24 cellular contexts compared by ENCODE assay signal in genomic region chr13:73704587-73704986, GRCh38.
DNase-seq lines count a peak whose midpoint lies in the region; ATAC-seq, FAIRE-seq and TF ChIP-seq lines count a peak whose summit lies in the region.
"Had no signal": no experiment of that assay in that cellular context is flagged by ENCODE, and none has a peak within 500 bp of the region (broad histone marks: within the 10 kb centered on the region; RNA-seq: fewer than 3 reads in every experiment).

No MANE protein-coding gene starts in this region.

- H3K27me3 Mint-ChIP-seq in CD4-positive, CD25-positive, alpha-beta regulatory T cell: no peaks in the 10 kb centered on the region
- H3K27me3 Mint-ChIP-seq in CD8-positive, alpha-beta T cell (ENCODE audit: low read depth): no peaks in the 10 kb centered on the region
- H3K27me3 Mint-ChIP-seq in central memory CD8-positive, alpha-beta T cell: no peaks in the 10 kb centered on the region

- no peaks in the 10 kb centered on the region for H3K79me2 ChIP-seq in keratinocyte (ENCODE audit: control insufficient read depth, insufficient read depth, low read length)
- peaks cover 3% of the 10 kb centered on the region; the same call in 1 of the 2 replicates for H3K79me2 ChIP-seq in Karpas-422 (ENCODE audit: low read length)

- dilution Hi-C loops in keratinocyte (cut with MboI; ENCODE audit: extremely low pct_ligation_motif_present, low sequenced_read_pairs): no loop called here

- H3K4me3 ChIP-seq in CD4-positive, CD25-positive, alpha-beta regulatory T cell (ENCODE audit: low read depth, low read length): no peak overlapping the region
- no peak overlapping the region for H3K4me3 ChIP-seq in CD8-positive, alpha-beta T cell (ENCODE audit: low read depth, low read length)
- no peak overlapping the region for H3K4me3 ChIP-seq in keratinocyte (ENCODE audit: control insufficient read depth in 2 of 3, extremely low read depth in 1 of 3, insufficient read depth in 2 of 3, low read depth in 1 of 3, low read length in 3 of 3)
- no peak overlapping the region for H3K4me3 ChIP-seq in upper lobe of right lung
- H3K4me3 ChIP-seq in small intestine (ENCODE audit: low read depth in 1 of 2, low read length in 2 of 2): no peak overlapping the region
- H3K4me3 ChIP-seq in Karpas-422 (ENCODE audit: low read length): no peak overlapping the region
- H3K4me3 ChIP-seq: adrenal gland, breast epithelium, SK-N-MC had no signal

- TF ChIP-seq CTCF in CD8-positive, alpha-beta T cell (IDR thresholded peaks at IDR 0.05): no peak
- peak; percentile 40 to 78 (median 50) for TF ChIP-seq CTCF in keratinocyte (optimal IDR thresholded peaks at IDR 0.05 in 1 of 3, IDR thresholded peaks at IDR 0.05 in 1 of 3, conservative IDR thresholded peaks at IDR 0.05 in 1 of 3; ENCODE audit: extremely low read depth in 1 of 3, insufficient read depth in 2 of 3, low read length in 3 of 3)
- TF ChIP-seq CTCF in upper lobe of right lung (IDR thresholded peaks at IDR 0.05): no peak

- H2AFZ ChIP-seq in keratinocyte (ENCODE audit: control insufficient read depth, low read length) (no peak overlapping the region), Karpas-422 (ENCODE audit: low read length) (no peak overlapping the region)

- POLR2A ChIA-PET in CD8-positive, alpha-beta T cell (lab: Charles Lee): no interaction called here

- H3K27me3 ChIP-seq in CD4-positive, CD25-positive, alpha-beta regulatory T cell (ENCODE audit: control insufficient read depth, insufficient read depth, low read length): no peaks in the 10 kb centered on the region
- H3K27me3 ChIP-seq in CD8-positive, alpha-beta T cell (ENCODE audit: insufficient read depth, low read length): no peaks in the 10 kb centered on the region
- H3K27me3 ChIP-seq in keratinocyte (ENCODE audit: control insufficient read depth, extremely low read depth, insufficient read depth, low read length): no peaks in the 10 kb centered on the region
- H3K27me3 ChIP-seq in upper lobe of right lung: no peaks in the 10 kb centered on the region
- no peaks in the 10 kb centered on the region for H3K27me3 ChIP-seq in small intestine (ENCODE audit: control insufficient read depth in 2 of 2, insufficient read depth in 2 of 2, low read length in 2 of 2)
- H3K27me3 ChIP-seq in Karpas-422 (ENCODE audit: low read length): no peaks in the 10 kb centered on the region
- H3K27me3 ChIP-seq: adrenal gland, breast epithelium, neutrophil had no signal

- H4K20me1 ChIP-seq in keratinocyte (ENCODE audit: control insufficient read depth, extremely low read depth, insufficient read depth, low read length) (no peaks in the 10 kb centered on the region), Karpas-422 (ENCODE audit: insufficient read depth, low read depth, low read length) (no peaks in the 10 kb centered on the region)

- no peaks in the 10 kb centered on the region for H3K9me3 Mint-ChIP-seq in CD4-positive, CD25-positive, alpha-beta regulatory T cell
- no peaks in the 10 kb centered on the region for H3K9me3 Mint-ChIP-seq in CD8-positive, alpha-beta T cell
- no peaks in the 10 kb centered on the region for H3K9me3 Mint-ChIP-seq in central memory CD8-positive, alpha-beta T cell
- H3K9me3 Mint-ChIP-seq: activated T-helper 1 cell treated with anti-CD3 and anti-CD28 coated beads, Interleukin-12 subunit alpha, Interleukin-12 subunit beta, Interleukin-2, Interleukin-4 antibody, amounts not matched to agents 30 ng/mL and 10 ng/mL and 1 ng/mL, durations not matched to agents 14 hours and 24 hours and 36 hours had no signal

- H3K9me2 ChIP-seq in Karpas-422 (replicated peaks; ENCODE audit: insufficient read depth, low read length): no peaks in the 10 kb centered on the region

- H3K36me3 Mint-ChIP-seq in CD4-positive, CD25-positive, alpha-beta regulatory T cell: peaks cover 21% of the 10 kb centered on the region
- peaks cover 36% of the 10 kb centered on the region for H3K36me3 Mint-ChIP-seq in CD8-positive, alpha-beta T cell
- H3K36me3 Mint-ChIP-seq in central memory CD8-positive, alpha-beta T cell (ENCODE audit: insufficient read depth): peaks cover 30% of the 10 kb centered on the region

- intact Hi-C loops in CD8-positive, alpha-beta T cell (cut with DNase I, micrococcal nuclease): no loop called here
- intact Hi-C loops in upper lobe of right lung (cut with DNase I): no loop called here

- H3K4me1 Mint-ChIP-seq in CD4-positive, CD25-positive, alpha-beta regulatory T cell: peaks cover 23 to 45% (median 29%) of the 10 kb centered on the region in 4 donors
- peaks cover 23% of the 10 kb centered on the region for H3K4me1 Mint-ChIP-seq in CD8-positive, alpha-beta T cell (ENCODE audit: low read depth)
- peaks cover 15% of the 10 kb centered on the region for H3K4me1 Mint-ChIP-seq in central memory CD8-positive, alpha-beta T cell

- no peak for DNase-seq in CD4-positive, CD25-positive, alpha-beta regulatory T cell
- no peak for DNase-seq in CD8-positive, alpha-beta T cell
- DNase-seq in central memory CD8-positive, alpha-beta T cell (ENCODE audit: low spot score in 2 of 2): no peak
- no peak for DNase-seq in keratinocyte (ENCODE audit: low read depth, low spot score)
- no peak for DNase-seq in upper lobe of right lung
- no peak for DNase-seq in small intestine
- DNase-seq in COLO668 (lab: John Stamatoyannopoulos, UW; ENCODE audit: unreplicated experiment): no peak
- DNase-seq in Karpas-422: no peak
- DNase-seq: activated CD4-positive, CD25-positive, alpha-beta regulatory T cell; adrenal gland; erythroblast; left colon; midbrain; NCI-H1417; NCI-H526; stimulated activated CD4-positive, alpha-beta T cell treated with anti-CD3 and anti-CD28 coated beads, Interleukin-12 subunit alpha, Interleukin-12 subunit beta, amount 100 ng/mL, for 4 hours; stimulated activated CD8-positive, alpha-beta memory T cell treated with anti-CD3 and anti-CD28 coated beads, Interleukin-4, amount 100 ng/mL, for 48 hours; T1000 had no signal

- H3K4me2 ChIP-seq in keratinocyte (ENCODE audit: control insufficient read depth, extremely low read depth, insufficient read depth, low read depth, low read length) (no peak overlapping the region), Karpas-422 (ENCODE audit: low read depth, low read length, poor library complexity, severe bottlenecking) (no peak overlapping the region)

- ATAC-seq in CD4-positive, CD25-positive, alpha-beta regulatory T cell (ENCODE audit: low read depth in 2 of 2): no peak
- ATAC-seq in CD8-positive, alpha-beta T cell: no peak
- ATAC-seq in central memory CD8-positive, alpha-beta T cell (replicated peaks; ENCODE audit: extremely low read depth, poor library complexity, severe bottlenecking): no peak
- ATAC-seq in upper lobe of right lung: no peak
- ATAC-seq: left colon had no signal

- FAIRE-seq in keratinocyte (lab: Jason Lieb, UNC) (peak; percentile 65), small intestine (lab: Jason Lieb, UNC) (no peak)
- FAIRE-seq: GM18507, urothelium cell line had no signal

- peaks cover 16% of the 10 kb centered on the region for H3K36me3 ChIP-seq in CD4-positive, CD25-positive, alpha-beta regulatory T cell (ENCODE audit: control insufficient read depth, insufficient read depth, low read length)
- H3K36me3 ChIP-seq in CD8-positive, alpha-beta T cell (ENCODE audit: insufficient read depth, low read length): no peaks in the 10 kb centered on the region
- H3K36me3 ChIP-seq in keratinocyte (ENCODE audit: control insufficient read depth in 2 of 2, extremely low read depth in 1 of 2, insufficient read depth in 2 of 2, low read length in 2 of 2) (peaks cover 0 to 2% of the 10 kb centered on the region in 2 experiments), upper lobe of right lung (no peaks in the 10 kb centered on the region), small intestine (ENCODE audit: control insufficient read depth in 2 of 2, insufficient read depth in 2 of 2, low read length in 2 of 2) (peaks cover 0 to 2% of the 10 kb centered on the region in 2 donors), Karpas-422 (ENCODE audit: insufficient read depth, low read length) (no peaks in the 10 kb centered on the region)
- H3K36me3 ChIP-seq: adrenal gland, breast epithelium, neutrophil had no signal

- H3K4me3 Mint-ChIP-seq in CD4-positive, CD25-positive, alpha-beta regulatory T cell: peak overlapping the region in 1 of 4 donors; percentile 7
- no peak overlapping the region for H3K4me3 Mint-ChIP-seq in CD8-positive, alpha-beta T cell
- H3K4me3 Mint-ChIP-seq in central memory CD8-positive, alpha-beta T cell: no peak overlapping the region
- H3K4me3 Mint-ChIP-seq: activated T-helper 1 cell treated with anti-CD3 and anti-CD28 coated beads, Interleukin-12 subunit alpha, Interleukin-12 subunit beta, Interleukin-2, Interleukin-4 antibody, amounts not matched to agents 30 ng/mL and 10 ng/mL and 1 ng/mL, durations not matched to agents 14 hours and 24 hours and 36 hours had no signal

- no peak overlapping the region for H3K27ac ChIP-seq in CD4-positive, CD25-positive, alpha-beta regulatory T cell (ENCODE audit: insufficient read depth, low read length, poor library complexity, severe bottlenecking)
- H3K27ac ChIP-seq in CD8-positive, alpha-beta T cell (ENCODE audit: low read depth, low read length): no peak overlapping the region
- peak overlapping the region; percentile 34 for H3K27ac ChIP-seq in keratinocyte (ENCODE audit: control insufficient read depth, insufficient read depth, low read length)
- no peak overlapping the region for H3K27ac ChIP-seq in upper lobe of right lung
- H3K27ac ChIP-seq in small intestine (ENCODE audit: low read depth in 1 of 2, low read length in 1 of 2): no peak overlapping the region
- H3K27ac ChIP-seq in Karpas-422 (ENCODE audit: low read length): no peak overlapping the region
- H3K27ac ChIP-seq: adrenal gland, breast epithelium, neutrophil, SK-N-MC had no signal

- peak overlapping the region; percentile 56 to 96 (median 71) for H3K27ac Mint-ChIP-seq in CD4-positive, CD25-positive, alpha-beta regulatory T cell
- H3K27ac Mint-ChIP-seq in CD8-positive, alpha-beta T cell: peak overlapping the region; percentile 73
- peak overlapping the region; percentile 63 for H3K27ac Mint-ChIP-seq in central memory CD8-positive, alpha-beta T cell (ENCODE audit: low read depth)
- H3K27ac Mint-ChIP-seq: activated T-helper 1 cell treated with anti-CD3 and anti-CD28 coated beads, Interleukin-12 subunit alpha, Interleukin-12 subunit beta, Interleukin-2, Interleukin-4 antibody, amounts not matched to agents 30 ng/mL and 10 ng/mL and 1 ng/mL, durations not matched to agents 14 hours and 24 hours and 36 hours had no signal

- H3K9ac ChIP-seq in keratinocyte (ENCODE audit: control insufficient read depth, extremely low read depth, insufficient read depth, low read length): no peak overlapping the region
- H3K9ac ChIP-seq in Karpas-422 (ENCODE audit: low read length): no peak overlapping the region

- H3K9me1 ChIP-seq in keratinocyte (ENCODE audit: control insufficient read depth, extremely low read depth, insufficient read depth, low read length): no peaks in the 10 kb centered on the region

- WGBS in small intestine, 3 donors: 91 to 93% (median 92%) methylated on average over 5 of the region's 5 CpGs

- CTCF ChIA-PET in CD8-positive, alpha-beta T cell (lab: Charles Lee): no interaction called here

- H3K9me3 ChIP-seq in CD4-positive, CD25-positive, alpha-beta regulatory T cell (ENCODE audit: control insufficient read depth in 2 of 2, low read length in 2 of 2): no peaks in the 10 kb centered on the region
- no peaks in the 10 kb centered on the region for H3K9me3 ChIP-seq in CD8-positive, alpha-beta T cell (ENCODE audit: low read length)
- H3K9me3 ChIP-seq in keratinocyte (ENCODE audit: control insufficient read depth, low read depth, low read length) (no peaks in the 10 kb centered on the region), upper lobe of right lung (no peaks in the 10 kb centered on the region), small intestine (ENCODE audit: control insufficient read depth, low read depth) (no peaks in the 10 kb centered on the region), Karpas-422 (ENCODE audit: low read length) (no peaks in the 10 kb centered on the region)
- H3K9me3 ChIP-seq: adrenal gland, breast epithelium, neutrophil had no signal

- peaks cover 30% of the 10 kb centered on the region for H3K4me1 ChIP-seq in CD4-positive, CD25-positive, alpha-beta regulatory T cell (ENCODE audit: control insufficient read depth, insufficient read depth, low read length, poor library complexity, severe bottlenecking)
- peaks cover 24% of the 10 kb centered on the region for H3K4me1 ChIP-seq in CD8-positive, alpha-beta T cell (ENCODE audit: insufficient read depth, low read length)
- H3K4me1 ChIP-seq in keratinocyte (ENCODE audit: control insufficient read depth, extremely low read depth, insufficient read depth, low read length): peaks cover 22% of the 10 kb centered on the region
- peaks cover 5% of the 10 kb centered on the region for H3K4me1 ChIP-seq in upper lobe of right lung
- no peaks in the 10 kb centered on the region for H3K4me1 ChIP-seq in small intestine (ENCODE audit: control insufficient read depth in 2 of 2, insufficient read depth in 1 of 2, low read depth in 1 of 2, low read length in 1 of 2)
- H3K4me1 ChIP-seq in Karpas-422 (ENCODE audit: low read length): peaks cover 21% of the 10 kb centered on the region
- H3K4me1 ChIP-seq: adrenal gland, breast epithelium had no signal

Comparison
In these comparisons a context has a peak if more than half of its experiments do, and no peak if none do; other contexts are left out.
1. CTCF ChIP-seq: peak in keratinocyte (3 of 3); none in CD8-positive, alpha-beta T cell (single experiment) and upper lobe of right lung (single experiment).
2. Peak in every context shown above with its lines, with median percentiles within 50 percentile points of each other: H3K27ac Mint-ChIP-seq.